Comparison of ENCODE assay signal across 1 cellular context in the genomic region with DNA sequence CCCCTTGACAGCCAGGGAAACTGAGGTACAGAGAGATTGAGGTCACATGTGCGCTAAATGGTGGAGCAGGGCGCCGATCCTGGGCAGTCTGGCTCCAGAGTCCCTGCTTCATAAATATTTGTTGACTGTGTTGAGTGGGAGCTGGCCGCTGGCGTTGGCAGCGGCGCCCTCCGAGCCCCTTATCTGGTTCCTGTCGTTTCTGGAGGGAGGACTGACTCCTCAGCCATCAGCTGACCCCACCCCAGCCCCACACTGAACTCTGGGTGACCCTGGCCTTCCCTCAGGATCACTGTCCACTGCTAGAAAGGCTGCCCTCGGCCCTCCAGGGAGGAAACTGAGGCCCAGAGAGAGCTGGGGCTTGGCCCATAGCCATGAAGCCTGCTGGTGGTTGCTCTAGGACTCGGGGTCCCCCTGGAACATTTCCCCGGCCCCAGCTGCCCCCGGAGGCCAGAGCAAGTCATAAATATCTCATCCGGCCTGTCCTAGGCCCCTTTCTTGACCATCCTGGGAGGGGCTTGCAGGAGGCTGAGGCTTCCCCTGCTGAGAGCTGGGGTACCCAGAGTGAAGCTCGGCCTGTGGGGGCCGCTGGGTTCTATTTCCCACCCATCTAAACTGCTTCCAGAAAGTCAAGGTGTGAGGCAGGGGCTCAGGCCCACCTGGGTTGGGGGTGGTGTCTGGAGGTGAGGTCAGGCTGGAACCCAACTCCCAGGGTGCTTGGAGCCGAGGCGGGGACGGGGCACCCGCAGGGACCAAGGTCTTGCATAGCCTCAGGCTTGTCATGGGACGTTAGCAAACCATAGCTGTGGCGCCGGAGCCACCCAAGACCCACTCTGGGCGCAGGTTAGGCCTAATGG.
TF ChIP-seq lines count a peak whose summit lies in the region.

No MANE protein-coding gene starts in this region.

TF ChIP-seq in HepG2, 621 proteins besides CTCF, POLR2A, EP300 and RAD21:
- 0 out of 2 replicates have a peak, but pooled peaks have one; percentile 53 for TF ChIP-seq ZNF558 (CRISPR knock-in tag; IDR thresholded peaks at IDR 0.05; ENCODE audit: borderline replicate concordance)
- TF ChIP-seq, protein P1, sequence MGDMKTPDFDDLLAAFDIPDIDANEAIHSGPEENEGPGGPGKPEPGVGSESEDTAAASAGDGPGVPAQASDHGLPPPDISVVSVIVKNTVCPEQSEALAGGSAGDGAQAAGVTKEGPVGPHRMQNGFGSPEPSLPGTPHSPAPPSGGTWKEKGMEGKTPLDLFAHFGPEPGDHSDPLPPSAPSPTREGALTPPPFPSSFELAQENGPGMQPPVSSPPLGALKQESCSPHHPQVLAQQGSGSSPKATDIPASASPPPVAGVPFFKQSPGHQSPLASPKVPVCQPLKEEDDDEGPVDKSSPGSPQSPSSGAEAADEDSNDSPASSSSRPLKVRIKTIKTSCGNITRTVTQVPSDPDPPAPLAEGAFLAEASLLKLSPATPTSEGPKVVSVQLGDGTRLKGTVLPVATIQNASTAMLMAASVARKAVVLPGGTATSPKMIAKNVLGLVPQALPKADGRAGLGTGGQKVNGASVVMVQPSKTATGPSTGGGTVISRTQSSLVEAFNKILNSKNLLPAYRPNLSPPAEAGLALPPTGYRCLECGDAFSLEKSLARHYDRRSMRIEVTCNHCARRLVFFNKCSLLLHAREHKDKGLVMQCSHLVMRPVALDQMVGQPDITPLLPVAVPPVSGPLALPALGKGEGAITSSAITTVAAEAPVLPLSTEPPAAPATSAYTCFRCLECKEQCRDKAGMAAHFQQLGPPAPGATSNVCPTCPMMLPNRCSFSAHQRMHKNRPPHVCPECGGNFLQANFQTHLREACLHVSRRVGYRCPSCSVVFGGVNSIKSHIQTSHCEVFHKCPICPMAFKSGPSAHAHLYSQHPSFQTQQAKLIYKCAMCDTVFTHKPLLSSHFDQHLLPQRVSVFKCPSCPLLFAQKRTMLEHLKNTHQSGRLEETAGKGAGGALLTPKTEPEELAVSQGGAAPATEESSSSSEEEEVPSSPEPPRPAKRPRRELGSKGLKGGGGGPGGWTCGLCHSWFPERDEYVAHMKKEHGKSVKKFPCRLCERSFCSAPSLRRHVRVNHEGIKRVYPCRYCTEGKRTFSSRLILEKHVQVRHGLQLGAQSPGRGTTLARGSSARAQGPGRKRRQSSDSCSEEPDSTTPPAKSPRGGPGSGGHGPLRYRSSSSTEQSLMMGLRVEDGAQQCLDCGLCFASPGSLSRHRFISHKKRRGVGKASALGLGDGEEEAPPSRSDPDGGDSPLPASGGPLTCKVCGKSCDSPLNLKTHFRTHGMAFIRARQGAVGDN (CRISPR knock-in tag; IDR thresholded peaks at IDR 0.05) = peak; percentile 11; the same call in 1 of the 2 replicates
- peak; percentile 58 for TF ChIP-seq ZNF768 (CRISPR knock-in tag; IDR thresholded peaks at IDR 0.05)
- no peak for TF ChIP-seq CBX2 (IDR thresholded peaks at IDR 0.05; ENCODE audit: low read depth, low read length)
- TF ChIP-seq CBX2 (CRISPR knock-in tag; IDR thresholded peaks at IDR 0.05; ENCODE audit: low read depth) = no peak
- no peak for TF ChIP-seq ZNF224 (CRISPR knock-in tag; IDR thresholded peaks at IDR 0.05)
- TF ChIP-seq, protein P2, sequence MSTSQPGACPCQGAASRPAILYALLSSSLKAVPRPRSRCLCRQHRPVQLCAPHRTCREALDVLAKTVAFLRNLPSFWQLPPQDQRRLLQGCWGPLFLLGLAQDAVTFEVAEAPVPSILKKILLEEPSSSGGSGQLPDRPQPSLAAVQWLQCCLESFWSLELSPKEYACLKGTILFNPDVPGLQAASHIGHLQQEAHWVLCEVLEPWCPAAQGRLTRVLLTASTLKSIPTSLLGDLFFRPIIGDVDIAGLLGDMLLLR (CRISPR knock-in tag; IDR thresholded peaks at IDR 0.05) = 0 out of 2 replicates have a peak, but pooled peaks have one; percentile 29
- TF ChIP-seq ZNF263 (CRISPR knock-in tag; IDR thresholded peaks at IDR 0.05) = 0 out of 2 replicates have a peak, but pooled peaks have one; percentile 23
- no peak for TF ChIP-seq SNAI1 (CRISPR knock-in tag; IDR thresholded peaks at IDR 0.05; ENCODE audit: borderline replicate concordance)
- TF ChIP-seq, protein P3, sequence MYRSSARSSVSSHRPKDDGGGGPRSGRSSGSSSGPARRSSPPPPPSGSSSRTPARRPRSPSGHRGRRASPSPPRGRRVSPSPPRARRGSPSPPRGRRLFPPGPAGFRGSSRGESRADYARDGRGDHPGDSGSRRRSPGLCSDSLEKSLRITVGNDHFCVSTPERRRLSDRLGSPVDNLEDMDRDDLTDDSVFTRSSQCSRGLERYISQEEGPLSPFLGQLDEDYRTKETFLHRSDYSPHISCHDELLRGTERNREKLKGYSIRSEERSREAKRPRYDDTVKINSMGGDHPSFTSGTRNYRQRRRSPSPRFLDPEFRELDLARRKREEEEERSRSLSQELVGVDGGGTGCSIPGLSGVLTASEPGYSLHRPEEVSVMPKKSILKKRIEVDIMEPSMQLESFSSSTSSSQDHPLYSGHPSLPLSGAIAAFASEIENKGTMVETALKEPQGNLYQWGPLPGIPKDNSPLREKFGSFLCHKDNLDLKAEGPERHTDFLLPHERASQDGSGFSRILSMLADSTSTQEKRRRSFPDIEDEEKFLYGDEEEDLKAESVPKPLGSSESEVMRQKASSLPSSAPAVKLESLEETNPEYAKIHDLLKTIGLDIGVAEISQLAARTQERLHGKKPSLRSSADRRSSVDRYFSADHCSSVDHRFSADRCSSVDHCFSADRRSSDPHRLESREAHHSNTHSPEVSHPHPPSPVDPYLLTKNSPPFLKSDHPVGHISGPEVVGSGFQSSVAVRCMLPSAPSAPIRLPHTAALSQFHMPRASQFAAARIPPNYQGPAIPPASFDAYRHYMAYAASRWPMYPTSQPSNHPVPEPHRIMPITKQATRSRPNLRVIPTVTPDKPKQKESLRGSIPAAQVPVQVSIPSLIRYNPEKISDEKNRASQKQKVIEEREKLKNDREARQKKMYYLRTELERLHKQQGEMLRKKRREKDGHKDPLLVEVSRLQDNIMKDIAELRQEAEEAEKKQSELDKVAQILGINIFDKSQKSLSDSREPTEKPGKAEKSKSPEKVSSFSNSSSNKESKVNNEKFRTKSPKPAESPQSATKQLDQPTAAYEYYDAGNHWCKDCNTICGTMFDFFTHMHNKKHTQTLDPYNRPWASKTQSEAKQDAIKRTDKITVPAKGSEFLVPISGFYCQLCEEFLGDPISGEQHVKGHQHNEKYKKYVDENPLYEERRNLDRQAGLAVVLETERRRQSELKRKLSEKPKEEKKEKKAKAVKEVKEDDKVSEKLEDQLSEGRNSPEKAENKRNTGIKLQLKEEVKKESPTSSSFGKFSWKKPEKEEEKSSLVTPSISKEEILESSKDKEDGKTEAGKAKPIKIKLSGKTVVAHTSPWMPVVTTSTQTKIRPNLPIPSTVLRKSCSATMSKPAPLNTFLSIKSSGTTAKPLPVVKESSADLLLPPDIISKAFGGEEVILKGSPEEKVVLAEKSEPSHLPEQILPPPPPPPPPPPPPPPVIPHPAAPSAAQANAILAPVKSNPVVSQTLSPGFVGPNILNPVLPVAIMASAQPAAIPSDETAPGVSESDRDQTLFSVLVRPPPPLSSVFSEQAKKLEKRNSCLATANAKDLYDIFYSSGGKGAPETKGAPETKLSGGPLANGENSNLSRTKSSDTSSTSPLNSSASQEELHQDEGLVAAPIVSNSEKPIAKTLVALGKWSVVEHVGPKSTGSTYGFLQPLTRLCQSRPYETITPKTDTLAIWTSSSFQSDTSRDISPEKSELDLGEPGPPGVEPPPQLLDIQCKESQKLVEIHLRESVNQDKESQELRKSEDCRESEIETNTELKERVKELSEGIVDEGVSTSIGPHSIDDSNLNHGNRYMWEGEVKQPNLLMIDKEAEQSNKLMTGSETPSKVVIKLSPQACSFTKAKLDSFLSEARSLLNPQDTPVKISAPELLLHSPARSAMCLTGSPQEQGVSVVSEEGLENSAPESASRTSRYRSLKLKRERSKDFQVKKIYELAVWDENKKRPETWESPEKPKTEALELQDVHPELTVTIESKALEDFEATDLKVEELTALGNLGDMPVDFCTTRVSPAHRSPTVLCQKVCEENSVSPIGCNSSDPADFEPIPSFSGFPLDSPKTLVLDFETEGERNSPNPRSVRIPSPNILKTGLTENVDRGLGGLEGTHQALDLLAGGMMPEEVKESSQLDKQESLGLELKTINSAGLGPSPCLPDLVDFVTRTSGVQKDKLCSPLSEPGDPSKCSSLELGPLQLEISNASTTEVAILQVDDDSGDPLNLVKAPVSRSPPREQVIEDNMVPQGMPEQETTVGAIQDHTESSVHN (CRISPR knock-in tag; IDR thresholded peaks at IDR 0.05) = no peak
- TF ChIP-seq ZNF878 (CRISPR knock-in tag; IDR thresholded peaks at IDR 0.05) = no peak
- TF ChIP-seq ZFP36L1 (CRISPR knock-in tag; IDR thresholded peaks at IDR 0.05) = no peak
- TF ChIP-seq RARA (CRISPR knock-in tag; IDR thresholded peaks at IDR 0.05) = peak; percentile 33; the same call in 1 of the 2 replicates
- TF ChIP-seq SMYD3 (CRISPR knock-in tag; IDR thresholded peaks at IDR 0.05) = no peak
